8 cellular contexts compared by ENCODE assay signal in genomic region chr1:145959957-145960467, GRCh38. TPM values are rescaled to one million over a fixed set of nuclear protein-coding genes. Genes with fewer than 3 reads are reported as not detected.
DNase-seq lines count a peak whose midpoint lies in the region; ATAC-seq, FAIRE-seq and TF ChIP-seq lines count a peak whose summit lies in the region.

No MANE protein-coding gene starts in this region.

- no peaks in the 10 kb centered on the region for H3K36me3 ChIP-seq in ascending aorta
- no peaks in the 10 kb centered on the region for H3K36me3 ChIP-seq in left lung
- H3K36me3 ChIP-seq in suprapubic skin = no peaks in the 10 kb centered on the region

- no peak for TF ChIP-seq EP300 in suprapubic skin (IDR thresholded peaks at IDR 0.05)

- CTCF ChIA-PET in activated CD4-positive, alpha-beta T cell treated with anti-CD3 and anti-CD28 coated beads for 36 hours (lab: Charles Lee) = interaction anchor here (1.0 to 5.1 kb wide), 3 partner anchors 17 to 115 kb away, joined by 5 to 38 read pairs (median 10); partner anchors contain the start of gene NUDT17

- TF ChIP-seq POLR2A in suprapubic skin (IDR thresholded peaks at IDR 0.05) = no peak

- intact Hi-C loops in activated CD4-positive, alpha-beta T cell treated with anti-CD3 and anti-CD28 coated beads for 36 hours (cut with DNase I, micrococcal nuclease) = loop anchor here in 1 of 2 experiments (5.0 kb wide), 1 partner anchor 92 kb away; no protein-coding TSS in a partner anchor
- intact Hi-C loops in ascending aorta (cut with DNase I) = loop anchor here (5.0 kb wide), 2 partner anchors 37 to 52 kb away; partner anchors contain the start of gene TXNIP
- intact Hi-C loops in left lung (cut with DNase I) = no loop called here

- H3K9me3 ChIP-seq in ascending aorta = no peaks in the 10 kb centered on the region
- H3K9me3 ChIP-seq in left lung = no peaks in the 10 kb centered on the region
- no peaks in the 10 kb centered on the region for H3K9me3 ChIP-seq in suprapubic skin

- POLR2A ChIA-PET in activated CD4-positive, alpha-beta T cell treated with anti-CD3 and anti-CD28 coated beads for 36 hours (lab: Charles Lee) = interaction anchor here (0.8 kb wide), 1 partner anchor 33 kb away, joined by 5 read pairs; the partner anchor contains the start of gene RBM8A

- H3K4me3 Mint-ChIP-seq in activated CD4-positive, alpha-beta T cell treated with anti-CD3 and anti-CD28 coated beads for 36 hours = peak overlapping the region; percentile 85

- no peaks in the 10 kb centered on the region for H3K27me3 Mint-ChIP-seq in activated CD4-positive, alpha-beta T cell treated with anti-CD3 and anti-CD28 coated beads for 36 hours

- H3K4me1 ChIP-seq in ascending aorta (peaks cover 22 to 51% of the 10 kb centered on the region in 2 donors), left lung (peaks cover 30 to 80% of the 10 kb centered on the region in 2 donors), suprapubic skin (peaks cover 80% of the 10 kb centered on the region)

- no peak for DNase-seq in activated CD4-positive, alpha-beta T cell treated with anti-CD3 and anti-CD28 coated beads for 36 hours
- no peak for DNase-seq in activated CD4-positive, alpha-beta T cell treated with anti-CD3 and anti-CD28 coated beads, Interleukin-2, amount 50 U/mL, for 4 hours
- DNase-seq in ascending aorta (ENCODE audit: low spot score in 2 of 2) = no peak
- DNase-seq in left lung = no peak
- DNase-seq in suprapubic skin (ENCODE audit: low spot score in 2 of 2) = no peak
- DNase-seq in D721Med (ENCODE audit: insufficient read length, low spot score) = no peak
- DNase-seq in activated effector memory CD4-positive, alpha-beta T cell treated with anti-CD3 and anti-CD28 coated beads, Interleukin-2, amount 50 U/mL, for 16 hours = no peak

- no peak for FAIRE-seq in D721Med (lab: Jason Lieb, UNC)

- H3K4me1 Mint-ChIP-seq in activated CD4-positive, alpha-beta T cell treated with anti-CD3 and anti-CD28 coated beads for 36 hours = peaks cover 55% of the 10 kb centered on the region

- H3K4me3 ChIP-seq in ascending aorta = peak overlapping the region; percentile 81 to 92
- H3K4me3 ChIP-seq in left lung = peak overlapping the region; percentile 58 to 63
- H3K4me3 ChIP-seq in suprapubic skin = peak overlapping the region; percentile 74

- H3K36me3 Mint-ChIP-seq in activated CD4-positive, alpha-beta T cell treated with anti-CD3 and anti-CD28 coated beads for 36 hours (ENCODE audit: low read depth) = peaks cover 10% of the 10 kb centered on the region

- H3K9me3 Mint-ChIP-seq in activated CD4-positive, alpha-beta T cell treated with anti-CD3 and anti-CD28 coated beads for 36 hours (ENCODE audit: low read depth) = no peaks in the 10 kb centered on the region

- H3K27ac ChIP-seq in ascending aorta (peak overlapping the region; percentile 96 to 97), left lung (peak overlapping the region; percentile 77 to 82), suprapubic skin (peak overlapping the region; percentile 79)

- 7% methylated on average over 5 of the region's 12 CpGs for WGBS in suprapubic skin

- no peak for TF ChIP-seq CTCF in ascending aorta (IDR thresholded peaks at IDR 0.05)
- TF ChIP-seq CTCF in left lung (IDR thresholded peaks at IDR 0.05) = no peak
- TF ChIP-seq CTCF in suprapubic skin (IDR thresholded peaks at IDR 0.05) = no peak
- no peak for TF ChIP-seq CTCF in D721Med (IDR thresholded peaks at IDR 0.05; ENCODE audit: insufficient read depth, missing control alignments)

- H3K27me3 ChIP-seq in ascending aorta = no peaks in the 10 kb centered on the region
- H3K27me3 ChIP-seq in left lung = peaks cover 0 to 29% of the 10 kb centered on the region in 2 donors
- no peaks in the 10 kb centered on the region for H3K27me3 ChIP-seq in suprapubic skin

- ATAC-seq in activated CD4-positive, alpha-beta T cell treated with anti-CD3 and anti-CD28 coated beads for 36 hours = no peak
- ATAC-seq in left lung = no peak
- ATAC-seq in HG02623 (IDR thresholded peaks at IDR 0.05; ENCODE audit: unreplicated experiment) = no peak

- H3K27ac Mint-ChIP-seq in activated CD4-positive, alpha-beta T cell treated with anti-CD3 and anti-CD28 coated beads for 36 hours = no peak overlapping the region

RNA-seq across cellular contexts. Expression of gene LIX1L, which starts 2.2 kb away (rescaled TPM):
- total RNA-seq in activated CD4-positive, alpha-beta T cell treated with anti-CD3 and anti-CD28 coated beads for 36 hours = 10 to 100 TPM; 44.9 to 49.4 TPM
- total RNA-seq in ascending aorta (44.0 TPM), left lung (10 to 100 TPM; 28.9 to 32.0 TPM), suprapubic skin (10 to 100 TPM in 3 of 4 donors, 1 to 10 TPM in 1; 7.6 to 18.4 (median 11.3) TPM)

RNA-seq across cellular contexts. Expression of gene ANKRD34A, which starts 4.4 kb away (rescaled TPM):
- 1 to 10 TPM; 5.8 to 6.1 TPM for total RNA-seq in activated CD4-positive, alpha-beta T cell treated with anti-CD3 and anti-CD28 coated beads for 36 hours
- total RNA-seq in ascending aorta (13.6 TPM), left lung (1 to 10 TPM in 1 of 2 donors, under 1 TPM in 1; 0.82 to 1.2 TPM), suprapubic skin (under 1 TPM in 3 of 4 donors, not detected in 1; 0.21 to 0.64 (median 0.45) TPM)

RNA-seq across cellular contexts. Expression of gene POLR3GL, which starts 4.5 kb away (rescaled TPM):
- 10 to 100 TPM; 19.3 to 22.4 TPM for total RNA-seq in activated CD4-positive, alpha-beta T cell treated with anti-CD3 and anti-CD28 coated beads for 36 hours
- total RNA-seq in ascending aorta (22.9 TPM), left lung (10 to 100 TPM; 19.6 to 20.8 TPM), suprapubic skin (10 to 100 TPM in 2 of 4 donors, 1 to 10 TPM in 2; 7.3 to 16.7 (median 11.9) TPM)

RNA-seq across cellular contexts. Expression of gene RBM8A, which starts 32.7 kb away (rescaled TPM):
- total RNA-seq in activated CD4-positive, alpha-beta T cell treated with anti-CD3 and anti-CD28 coated beads for 36 hours = 100 to 1,000 TPM; 293 to 330 TPM
- total RNA-seq in ascending aorta (48.9 TPM), left lung (100 to 1,000 TPM in 1 of 2 donors, 10 to 100 TPM in 1; 90.2 to 118 TPM), suprapubic skin (100 to 1,000 TPM in 3 of 4 donors, 10 to 100 TPM in 1; 92.2 to 186 (median 134) TPM)

RNA-seq across cellular contexts. Expression of gene TXNIP, which starts 36.4 kb away (rescaled TPM):
- total RNA-seq in activated CD4-positive, alpha-beta T cell treated with anti-CD3 and anti-CD28 coated beads for 36 hours = 100 to 1,000 TPM; 112 TPM
- total RNA-seq in ascending aorta (877 TPM), left lung (100 to 1,000 TPM; 380 to 422 TPM), suprapubic skin (1,000 to 10,000 TPM; 2,326 to 8,649 (median 2,541) TPM)
